ENCODE assay signal across 8 cellular contexts in genomic region chr16:85420501-85421337, GRCh38.
DNase-seq lines count a peak whose midpoint lies in the region; ATAC-seq and TF ChIP-seq lines count a peak whose summit lies in the region.

No MANE protein-coding gene starts in this region.

- H3K9ac ChIP-seq in OCI-LY1 (ENCODE audit: low read length) = no peak overlapping the region; the same call in 1 of the 2 replicates

- H3K27ac ChIP-seq in OCI-LY1 (ENCODE audit: low read depth, low read length, poor library complexity, severe bottlenecking) (no peak overlapping the region), psoas muscle (no peak overlapping the region)

- no peaks in the 10 kb centered on the region; the same call in 1 of the 2 replicates for H3K27me3 ChIP-seq in OCI-LY1 (ENCODE audit: insufficient read depth, low read length)
- no peaks in the 10 kb centered on the region for H3K27me3 ChIP-seq in psoas muscle (ENCODE audit: insufficient read depth in 3 of 3, low read length in 2 of 3)

- H4K20me1 ChIP-seq in OCI-LY1 (ENCODE audit: insufficient read depth, low read length) = no peaks in the 10 kb centered on the region

- H3K9me3 ChIP-seq in OCI-LY1 (ENCODE audit: low read length) (no peaks in the 10 kb centered on the region), psoas muscle (no peaks in the 10 kb centered on the region)

- H3K4me3 ChIP-seq in OCI-LY1 (ENCODE audit: low read depth, low read length, poor library complexity, severe bottlenecking) (no peak overlapping the region), psoas muscle (no peak overlapping the region)

- no peaks in the 10 kb centered on the region for H3K36me3 ChIP-seq in OCI-LY1 (ENCODE audit: insufficient read depth, low read length)
- H3K36me3 ChIP-seq in psoas muscle (ENCODE audit: insufficient read depth in 1 of 2, low read depth in 1 of 2) = no peaks in the 10 kb centered on the region

- H3K36me3 Mint-ChIP-seq in activated T-cell treated with anti-CD3 and anti-CD28 coated beads, Interleukin-2, amount 50 U/mL, for 72 hours (ENCODE audit: insufficient read depth in 2 of 2) = no peaks in the 10 kb centered on the region

- no peak overlapping the region for H3K4me3 Mint-ChIP-seq in activated T-cell treated with anti-CD3 and anti-CD28 coated beads, Interleukin-2, amount 50 U/mL, for 72 hours

- H3K27ac Mint-ChIP-seq in activated T-cell treated with anti-CD3 and anti-CD28 coated beads, Interleukin-2, amount 50 U/mL, for 72 hours = peak overlapping the region; percentile 44

- no peak overlapping the region for H2AFZ ChIP-seq in OCI-LY1 (ENCODE audit: low read length)

- H3K4me1 ChIP-seq in OCI-LY1 (ENCODE audit: insufficient read depth, low read length, severe bottlenecking) = peaks cover 7% of the 10 kb centered on the region
- peaks cover 6% of the 10 kb centered on the region for H3K4me1 ChIP-seq in psoas muscle

- peaks cover 5% of the 10 kb centered on the region for H3K4me1 Mint-ChIP-seq in activated T-cell treated with anti-CD3 and anti-CD28 coated beads, Interleukin-2, amount 50 U/mL, for 72 hours (ENCODE audit: low read depth)

- TF ChIP-seq CTCF in GM20000 (IDR thresholded peaks at IDR 0.05; ENCODE audit: extremely low read depth, missing control alignments) (peak; percentile 100), OCI-LY1 (IDR thresholded peaks at IDR 0.05; ENCODE audit: low read length) (peak; percentile 100), psoas muscle (IDR thresholded peaks at IDR 0.05) (peak; percentile 99)

- WGBS in psoas muscle, 3 donors = 39 to 43% (median 40%) methylated on average over 39 to 42 of the region's 42 CpGs

- H3K27me3 Mint-ChIP-seq in activated T-cell treated with anti-CD3 and anti-CD28 coated beads, Interleukin-2, amount 50 U/mL, for 72 hours (ENCODE audit: low read depth) = peaks cover 2% of the 10 kb centered on the region

- intact Hi-C loops in psoas muscle (cut with DNase I) = loop anchor here (2.0 to 10.0 kb wide), 5 partner anchors 47 to 190 kb away; no protein-coding TSS in a partner anchor

- in situ Hi-C loops in ACHN (cut with HindIII; ENCODE audit: low pct_ligation_motif_present, low pct_unique_long_range_greater_than_20kb, low sequenced_read_pairs) = no loop called here

- H3K79me2 ChIP-seq in OCI-LY1 (ENCODE audit: insufficient read depth, low read length) = no peaks in the 10 kb centered on the region

- no peaks in the 10 kb centered on the region for H3K9me3 Mint-ChIP-seq in activated T-cell treated with anti-CD3 and anti-CD28 coated beads, Interleukin-2, amount 50 U/mL, for 72 hours

- H3K9me2 ChIP-seq in OCI-LY1 (ENCODE audit: low read depth, low read length) = no peaks in the 10 kb centered on the region

- no peaks in the 10 kb centered on the region for H3F3A ChIP-seq in OCI-LY1 (ENCODE audit: insufficient read depth, low read length)

- peak; percentile 72 to 74 for ATAC-seq in activated T-cell treated with anti-CD3 and anti-CD28 coated beads, Interleukin-2, amount 50 U/mL, for 72 hours (replicated peaks in 1 of 2)
- ATAC-seq in psoas muscle (peak; percentile 68 to 80 (median 78)), GM19328 (IDR thresholded peaks at IDR 0.05; ENCODE audit: unreplicated experiment) (no peak)

- no peak overlapping the region for H3K4me2 ChIP-seq in OCI-LY1 (ENCODE audit: low read length)

- DNase-seq in ACHN = peak; percentile 80
- DNase-seq in GM20000 (ENCODE audit: low spot score) = peak; percentile 92
- peak; percentile 72 to 90 for DNase-seq in activated T-cell treated with anti-CD3 and anti-CD28 coated beads, Interleukin-2, amount 50 U/mL, for 72 hours
- peak; percentile 35 for DNase-seq in foreskin melanocyte
- peak; percentile 71 to 85 for DNase-seq in psoas muscle
- DNase-seq in SW480 (ENCODE audit: low spot score) = no peak
